ENCODE assay signal across 9 cellular contexts in the genomic region with DNA sequence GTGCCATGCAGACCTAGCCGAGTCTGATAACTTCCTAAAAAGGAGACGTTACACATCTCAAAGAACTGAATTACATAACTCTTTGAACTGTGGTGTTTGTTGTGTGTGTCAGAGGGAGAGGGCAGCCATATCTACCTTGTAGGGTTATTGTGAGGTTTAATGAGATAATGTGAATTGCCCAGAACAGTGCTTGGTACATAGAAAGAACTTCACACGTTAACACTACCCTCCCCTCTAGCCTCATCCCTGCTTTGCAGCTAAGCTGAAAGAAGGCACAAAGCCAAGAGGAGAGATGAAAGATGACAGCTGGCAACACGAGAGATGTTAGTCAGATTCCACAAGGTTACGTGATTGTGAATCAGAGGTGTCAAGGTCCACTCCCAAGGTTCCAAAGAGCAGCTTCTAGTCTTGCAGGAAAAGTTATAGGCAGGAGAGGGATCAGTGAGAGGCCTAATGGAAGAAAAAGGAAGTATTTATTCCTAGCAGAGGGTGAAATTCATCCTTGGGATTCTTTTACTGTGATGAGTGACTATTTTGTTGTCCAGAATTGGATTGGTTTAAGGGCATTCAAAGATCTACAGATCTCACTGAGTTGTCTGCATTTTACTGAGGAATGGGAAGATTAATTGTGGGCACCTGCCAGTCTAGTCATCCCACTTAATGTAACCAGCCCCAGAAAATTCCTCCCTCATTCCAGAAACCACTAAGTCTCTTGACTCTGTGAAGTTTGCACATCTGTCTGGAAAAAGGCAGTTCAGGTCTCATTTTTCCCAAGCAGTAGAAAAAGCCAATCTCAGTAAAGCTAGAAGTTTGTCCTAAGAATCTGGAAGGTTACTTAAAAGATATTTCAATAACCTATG.
A peak's percentile ranks its signal among the peaks of the same experiment; 100 is the strongest.
DNase-seq lines count a peak whose midpoint lies in the region; ATAC-seq and TF ChIP-seq lines count a peak whose summit lies in the region.
"Had no signal": no experiment of that assay in that cellular context is flagged by ENCODE, and none has a peak within 500 bp of the region (broad histone marks: within the 10 kb centered on the region; RNA-seq: fewer than 3 reads in every experiment).

No MANE protein-coding gene starts in this region.

- no peaks in the 10 kb centered on the region for H3K36me3 ChIP-seq in neutrophil
- H3K36me3 ChIP-seq: Peyer's patch had no signal

- peaks cover 37 to 38% of the 10 kb centered on the region in 2 experiments for H3K4me1 ChIP-seq in neutrophil (ENCODE audit: control insufficient read depth in 1 of 2, insufficient read depth in 1 of 2, low read depth in 1 of 2, low read length in 1 of 2)
- H3K4me1 ChIP-seq: Peyer's patch had no signal

- DNase-seq in HL-60 (ENCODE audit: low read depth in 1 of 2, low spot score in 1 of 2), result peak in 1 of 2 experiments; percentile 60
- peak; percentile 14 for DNase-seq in NCI-H69 (lab: John Stamatoyannopoulos, UW)
- peak; percentile 26 for DNase-seq in epithelial cell of prostate (ENCODE audit: low read depth, low spot score)
- DNase-seq in NCI-H1436 (lab: John Stamatoyannopoulos, UW), result no peak
- no peak for DNase-seq in NCI-H2081 (lab: John Stamatoyannopoulos, UW)
- DNase-seq: stimulated activated CD4-positive, alpha-beta T cell treated with anti-CD3 and anti-CD28 coated beads, Interleukin-4, amount 100 ng/mL, for 4 hours had no signal

- H3K27me3 ChIP-seq in HL-60 (ENCODE audit: insufficient read depth, poor library complexity, severe bottlenecking) (no peaks in the 10 kb centered on the region), neutrophil (no peaks in the 10 kb centered on the region)
- H3K27me3 ChIP-seq: Peyer's patch had no signal

- no peak for ATAC-seq in GM21528 (IDR thresholded peaks at IDR 0.05; ENCODE audit: low FRiP score, unreplicated experiment)

- TF ChIP-seq CTCF in HL-60 (IDR thresholded peaks at IDR 0.05; ENCODE audit: insufficient read depth, low read length) (no peak), neutrophil (IDR thresholded peaks at IDR 0.05) (no peak)

- no peaks in the 10 kb centered on the region for H3K9me3 ChIP-seq in neutrophil
- H3K9me3 ChIP-seq: Peyer's patch had no signal

- H3K27ac ChIP-seq in HL-60 (replicated peaks) (peak overlapping the region; percentile 60), epithelial cell of prostate (peak overlapping the region; percentile 31), neutrophil (peak overlapping the region; percentile 80)

- H3K4me3 ChIP-seq in HL-60 (replicated peaks; ENCODE audit: insufficient read depth, low read length) (no peak overlapping the region), neutrophil (ENCODE audit: low read depth in 1 of 2, low read length in 1 of 2) (no peak overlapping the region)
- H3K4me3 ChIP-seq: Peyer's patch had no signal

Comparison
In these comparisons a context has a peak if more than half of its experiments do, and no peak if none do; other contexts are left out.
1. DNase-seq: peak in NCI-H69 (single experiment) and epithelial cell of prostate (single experiment); none in NCI-H1436 (single experiment) and NCI-H2081 (0 of 2).
2. Peak in every context shown above with its lines, with median percentiles within 50 percentile points of each other: H3K27ac ChIP-seq.